ENCODE assay signal across 1 cellular context in the genomic region with DNA sequence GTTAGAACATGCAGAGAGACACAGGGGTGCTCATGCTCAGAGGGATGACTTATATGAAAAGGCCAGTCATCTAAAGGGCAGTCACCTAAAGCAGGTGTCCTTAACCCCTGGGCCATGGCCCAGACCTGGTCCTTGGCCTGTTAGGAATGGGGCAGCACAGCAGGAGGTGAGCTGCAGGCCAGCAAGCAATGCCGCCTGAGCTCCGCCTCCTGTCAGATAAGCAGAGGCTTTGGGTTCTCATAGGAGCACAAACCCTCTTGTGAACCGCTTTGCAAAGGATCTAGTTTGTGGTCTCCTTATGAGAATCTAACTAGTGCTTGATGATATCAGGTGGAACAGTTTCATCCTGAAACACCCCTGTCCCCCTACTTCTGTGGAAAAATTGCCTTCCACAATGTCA.
TF ChIP-seq lines count a peak whose summit lies in the region.

No MANE protein-coding gene starts in this region.

TF ChIP-seq in WTC11, 78 proteins besides CTCF, POLR2A, EP300 and RAD21 (continued from another document):
- TF ChIP-seq TEAD1 (CRISPR knock-in tag; IDR thresholded peaks at IDR 0.05) (no peak), SOX15 (CRISPR knock-in tag; IDR thresholded peaks at IDR 0.05) (no peak), SMAD4 (CRISPR knock-in tag; IDR thresholded peaks at IDR 0.05) (no peak), SMAD3 (CRISPR knock-in tag; IDR thresholded peaks at IDR 0.05; ENCODE audit: borderline replicate concordance) (no peak), FOXJ3 (CRISPR knock-in tag; IDR thresholded peaks at IDR 0.05; ENCODE audit: borderline replicate concordance) (no peak)
- TF ChIP-seq, protein P1, sequence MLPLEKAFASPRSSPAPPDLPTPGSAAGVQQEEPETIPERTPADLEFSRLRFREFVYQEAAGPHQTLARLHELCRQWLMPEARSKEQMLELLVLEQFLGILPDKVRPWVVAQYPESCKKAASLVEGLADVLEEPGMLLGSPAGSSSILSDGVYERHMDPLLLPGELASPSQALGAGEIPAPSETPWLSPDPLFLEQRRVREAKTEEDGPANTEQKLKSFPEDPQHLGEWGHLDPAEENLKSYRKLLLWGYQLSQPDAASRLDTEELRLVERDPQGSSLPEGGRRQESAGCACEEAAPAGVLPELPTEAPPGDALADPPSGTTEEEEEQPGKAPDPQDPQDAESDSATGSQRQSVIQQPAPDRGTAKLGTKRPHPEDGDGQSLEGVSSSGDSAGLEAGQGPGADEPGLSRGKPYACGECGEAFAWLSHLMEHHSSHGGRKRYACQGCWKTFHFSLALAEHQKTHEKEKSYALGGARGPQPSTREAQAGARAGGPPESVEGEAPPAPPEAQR (CRISPR knock-in tag; IDR thresholded peaks at IDR 0.05), result no peak
- TF ChIP-seq, protein P2, sequence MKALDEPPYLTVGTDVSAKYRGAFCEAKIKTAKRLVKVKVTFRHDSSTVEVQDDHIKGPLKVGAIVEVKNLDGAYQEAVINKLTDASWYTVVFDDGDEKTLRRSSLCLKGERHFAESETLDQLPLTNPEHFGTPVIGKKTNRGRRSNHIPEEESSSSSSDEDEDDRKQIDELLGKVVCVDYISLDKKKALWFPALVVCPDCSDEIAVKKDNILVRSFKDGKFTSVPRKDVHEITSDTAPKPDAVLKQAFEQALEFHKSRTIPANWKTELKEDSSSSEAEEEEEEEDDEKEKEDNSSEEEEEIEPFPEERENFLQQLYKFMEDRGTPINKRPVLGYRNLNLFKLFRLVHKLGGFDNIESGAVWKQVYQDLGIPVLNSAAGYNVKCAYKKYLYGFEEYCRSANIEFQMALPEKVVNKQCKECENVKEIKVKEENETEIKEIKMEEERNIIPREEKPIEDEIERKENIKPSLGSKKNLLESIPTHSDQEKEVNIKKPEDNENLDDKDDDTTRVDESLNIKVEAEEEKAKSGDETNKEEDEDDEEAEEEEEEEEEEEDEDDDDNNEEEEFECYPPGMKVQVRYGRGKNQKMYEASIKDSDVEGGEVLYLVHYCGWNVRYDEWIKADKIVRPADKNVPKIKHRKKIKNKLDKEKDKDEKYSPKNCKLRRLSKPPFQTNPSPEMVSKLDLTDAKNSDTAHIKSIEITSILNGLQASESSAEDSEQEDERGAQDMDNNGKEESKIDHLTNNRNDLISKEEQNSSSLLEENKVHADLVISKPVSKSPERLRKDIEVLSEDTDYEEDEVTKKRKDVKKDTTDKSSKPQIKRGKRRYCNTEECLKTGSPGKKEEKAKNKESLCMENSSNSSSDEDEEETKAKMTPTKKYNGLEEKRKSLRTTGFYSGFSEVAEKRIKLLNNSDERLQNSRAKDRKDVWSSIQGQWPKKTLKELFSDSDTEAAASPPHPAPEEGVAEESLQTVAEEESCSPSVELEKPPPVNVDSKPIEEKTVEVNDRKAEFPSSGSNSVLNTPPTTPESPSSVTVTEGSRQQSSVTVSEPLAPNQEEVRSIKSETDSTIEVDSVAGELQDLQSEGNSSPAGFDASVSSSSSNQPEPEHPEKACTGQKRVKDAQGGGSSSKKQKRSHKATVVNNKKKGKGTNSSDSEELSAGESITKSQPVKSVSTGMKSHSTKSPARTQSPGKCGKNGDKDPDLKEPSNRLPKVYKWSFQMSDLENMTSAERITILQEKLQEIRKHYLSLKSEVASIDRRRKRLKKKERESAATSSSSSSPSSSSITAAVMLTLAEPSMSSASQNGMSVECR (CRISPR knock-in tag; IDR thresholded peaks at IDR 0.05; ENCODE audit: borderline replicate concordance), result no peak
- TF ChIP-seq, protein P3, sequence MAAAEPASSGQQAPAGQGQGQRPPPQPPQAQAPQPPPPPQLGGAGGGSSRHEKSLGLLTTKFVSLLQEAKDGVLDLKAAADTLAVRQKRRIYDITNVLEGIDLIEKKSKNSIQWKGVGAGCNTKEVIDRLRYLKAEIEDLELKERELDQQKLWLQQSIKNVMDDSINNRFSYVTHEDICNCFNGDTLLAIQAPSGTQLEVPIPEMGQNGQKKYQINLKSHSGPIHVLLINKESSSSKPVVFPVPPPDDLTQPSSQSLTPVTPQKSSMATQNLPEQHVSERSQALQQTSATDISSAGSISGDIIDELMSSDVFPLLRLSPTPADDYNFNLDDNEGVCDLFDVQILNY (CRISPR knock-in tag; IDR thresholded peaks at IDR 0.05), result no peak
